Comparison of ENCODE assay signal across 28 cellular contexts in genomic region chr6:85476532-85476931, GRCh38.
"Had no signal": no experiment of that assay in that cellular context is flagged by ENCODE, and none has a peak within 500 bp of the region (broad histone marks: within the 10 kb centered on the region; RNA-seq: fewer than 3 reads in every experiment).

No MANE protein-coding gene starts in this region.

- H3K79me2 ChIP-seq: parathyroid adenoma had no signal

- H3K9me3 ChIP-seq: colonic mucosa, thyroid gland, vagina had no signal

- H3K4me2 ChIP-seq: neural progenitor cell, smooth muscle cell had no signal

- FAIRE-seq: endothelial cell of umbilical vein, frontal cortex, keratinocyte had no signal

- H3K27me3 ChIP-seq: colonic mucosa, neural progenitor cell, thyroid gland, vagina had no signal

- H3K4me1 ChIP-seq: colonic mucosa, neural progenitor cell, parathyroid adenoma, thyroid gland, vagina had no signal

- H3K9ac ChIP-seq: neural progenitor cell, parathyroid adenoma had no signal

- ATAC-seq: left ventricle myocardium superior; naive thymus-derived CD4-positive, alpha-beta T cell; sciatic nerve; stimulated activated naive CD8-positive, alpha-beta T cell treated with anti-CD3 and anti-CD28 coated beads, Interleukin-15, amount 100 ng/mL, for 72 hours had no signal

- H3K4me1 Mint-ChIP-seq: nephron, neural progenitor cell had no signal

- H3K27ac ChIP-seq: colonic mucosa, neural progenitor cell, parathyroid adenoma, thyroid gland, vagina had no signal

- H2AFZ ChIP-seq: neural progenitor cell, parathyroid adenoma had no signal

- H3K9me3 Mint-ChIP-seq: dendritic cell treated with granulocyte-macrophage colony-stimulating factor and Interleukin-4, amounts not matched to agents 40 ng/mL and 50 ng/mL, for 4 days; memory B cell; nephron; stimulated activated naive CD8-positive, alpha-beta T cell treated with anti-CD3 and anti-CD28 coated beads, Interleukin-15, amount 100 ng/mL, for 72 hours had no signal

- H3K4me3 ChIP-seq: colonic mucosa, lung, neural progenitor cell, smooth muscle cell, thyroid gland, vagina had no signal

- H3K27ac Mint-ChIP-seq: dendritic cell treated with granulocyte-macrophage colony-stimulating factor and Interleukin-4, amounts not matched to agents 40 ng/mL and 50 ng/mL, for 4 days; memory B cell; nephron; neural progenitor cell; stimulated activated naive CD8-positive, alpha-beta T cell treated with anti-CD3 and anti-CD28 coated beads, Interleukin-15, amount 100 ng/mL, for 72 hours had no signal

- H3K36me3 ChIP-seq: colonic mucosa, neural progenitor cell, thyroid gland had no signal

- H3K27me3 Mint-ChIP-seq: progenitor cell of endocrine pancreas; stimulated activated naive CD8-positive, alpha-beta T cell treated with anti-CD3 and anti-CD28 coated beads, Interleukin-15, amount 100 ng/mL, for 72 hours had no signal

- DNase-seq: colonic mucosa; effector CD8-positive, alpha-beta T cell; erythroblast; hypothalamus; left ventricle myocardium superior; midbrain; naive thymus-derived CD4-positive, alpha-beta T cell; stimulated activated CD4-positive, alpha-beta T cell treated with anti-CD3 and anti-CD28 coated beads, Interleukin-12 subunit alpha, Interleukin-12 subunit beta, amount 100 ng/mL, for 4 hours; stimulated activated CD4-positive, alpha-beta T cell treated with anti-CD3 and anti-CD28 coated beads, Interleukin-1b, Interleukin-23, amount 100 ng/mL, for 48 hours; stimulated activated CD4-positive, alpha-beta T cell treated with anti-CD3 and anti-CD28 coated beads, Interleukin-4, amount 100 ng/mL, for 1 hour; stimulated activated CD8-positive, alpha-beta memory T cell treated with anti-CD3 and anti-CD28 coated beads, Interleukin-4, amount 100 ng/mL, for 48 hours; stimulated activated naive CD4-positive, alpha-beta T cell; stimulated activated naive CD8-positive, alpha-beta T cell treated with anti-CD3 and anti-CD28 coated beads, Interleukin-15, amount 100 ng/mL, for 72 hours; thyroid gland; trophoblast cell had no signal

- H3K4me3 Mint-ChIP-seq: dendritic cell treated with granulocyte-macrophage colony-stimulating factor and Interleukin-4, amounts not matched to agents 40 ng/mL and 50 ng/mL, for 4 days; memory B cell; naive thymus-derived CD4-positive, alpha-beta T cell; nephron; neural progenitor cell; stimulated activated naive CD8-positive, alpha-beta T cell treated with anti-CD3 and anti-CD28 coated beads, Interleukin-15, amount 100 ng/mL, for 72 hours had no signal
